In the genomic region with DNA sequence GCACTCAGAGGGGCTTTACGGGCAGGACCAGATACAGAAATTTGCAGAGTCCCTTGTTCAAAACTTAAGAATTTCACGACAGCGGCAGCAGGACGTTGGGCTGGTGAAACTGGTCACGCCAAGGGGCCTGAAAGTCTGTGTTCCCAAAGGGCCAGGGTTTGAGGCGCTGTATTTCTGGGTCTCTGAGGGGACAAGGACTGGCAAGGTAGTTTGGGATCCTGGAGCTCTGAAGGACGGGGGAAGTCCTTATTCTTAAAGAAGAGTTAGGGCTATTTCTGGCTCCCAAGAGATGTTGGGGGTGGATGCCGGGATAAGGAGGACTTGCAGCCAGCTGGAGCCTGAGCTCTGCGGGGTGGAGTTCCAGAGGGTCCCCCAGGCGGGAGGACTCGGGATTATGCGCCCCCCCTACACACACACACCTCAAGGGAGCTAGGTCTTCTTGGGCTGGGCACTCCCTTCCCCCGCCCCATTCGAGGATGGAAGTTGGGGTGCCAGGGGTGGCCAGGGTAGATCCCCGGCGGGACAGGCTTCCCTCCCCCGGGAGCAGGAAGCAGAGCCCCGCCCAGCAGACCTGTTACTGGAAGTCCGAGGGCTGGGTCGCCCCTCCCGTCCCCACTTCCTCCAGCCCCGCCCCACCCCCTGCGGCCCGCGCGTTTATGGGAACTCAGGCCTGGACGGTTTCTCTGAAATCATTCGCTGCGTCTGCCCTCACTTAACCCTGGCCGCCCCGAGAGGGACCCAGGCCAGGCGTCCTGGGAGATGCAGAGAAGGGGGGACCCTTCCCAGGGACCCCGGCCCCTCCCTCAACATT, we compare ENCODE assay signal across 8 cellular contexts. TPM values are rescaled to one million over a fixed set of nuclear protein-coding genes. Genes with fewer than 3 reads are reported as not detected.
DNase-seq lines count a peak whose midpoint lies in the region.

No MANE protein-coding gene starts in this region.

- H3K9me3 Mint-ChIP-seq in CD8-positive, alpha-beta memory T cell = peaks cover 0 to 2% (median 0%) of the 10 kb centered on the region in 5 donors

- no peaks in the 10 kb centered on the region for H3K9me3 ChIP-seq in CD8-positive, alpha-beta memory T cell (ENCODE audit: low read length)
- no peaks in the 10 kb centered on the region for H3K9me3 ChIP-seq in esophagus (ENCODE audit: control insufficient read depth in 2 of 2, insufficient read depth in 1 of 2, low read depth in 1 of 2, low read length in 1 of 2)
- no peaks in the 10 kb centered on the region for H3K9me3 ChIP-seq in muscle layer of duodenum (ENCODE audit: control insufficient read depth in 1 of 2, low read length in 2 of 2)

- DNase-seq in CD8-positive, alpha-beta memory T cell = peak; percentile 25 to 69 (median 54)
- DNase-seq in H4 (ENCODE audit: low spot score) = peak; percentile 81
- DNase-seq in NOMO-1 (lab: John Stamatoyannopoulos, UW; ENCODE audit: unreplicated experiment in 2 of 2) = peak; percentile 64 to 80
- peak; percentile 56 for DNase-seq in activated T-cell treated with anti-CD3 and anti-CD28 coated beads for 1 hour (ENCODE audit: low read depth)
- peak in 5 of 6 experiments; percentile 45 to 69 (median 57) for DNase-seq in stimulated activated naive CD4-positive, alpha-beta T cell (lab: John Stamatoyannopoulos, UW)
- no peak for DNase-seq in NCI-H1694 treated with DMSO at 0.1 percent for 48 hours (lab: John Stamatoyannopoulos, UW)

- H3K27me3 ChIP-seq in CD8-positive, alpha-beta memory T cell (ENCODE audit: insufficient read depth, low read length, poor library complexity, severe bottlenecking) = no peaks in the 10 kb centered on the region
- no peaks in the 10 kb centered on the region for H3K27me3 ChIP-seq in esophagus (ENCODE audit: control insufficient read depth in 1 of 2, insufficient read depth in 2 of 2, low read length in 2 of 2)
- no peaks in the 10 kb centered on the region for H3K27me3 ChIP-seq in muscle layer of duodenum (ENCODE audit: low read depth, low read length)

- no peaks in the 10 kb centered on the region for H3K36me3 ChIP-seq in CD8-positive, alpha-beta memory T cell (ENCODE audit: insufficient read depth, low read length)
- H3K36me3 ChIP-seq in esophagus (ENCODE audit: control insufficient read depth in 2 of 2, insufficient read depth in 2 of 2, low read length in 1 of 2) = peaks cover 4 to 40% of the 10 kb centered on the region in 2 donors
- peaks cover 13 to 44% of the 10 kb centered on the region in 2 donors for H3K36me3 ChIP-seq in muscle layer of duodenum (ENCODE audit: control insufficient read depth in 1 of 2, insufficient read depth in 2 of 2, low read length in 2 of 2)

- H3K4me1 Mint-ChIP-seq in CD8-positive, alpha-beta memory T cell = peaks cover 55 to 76% (median 66%) of the 10 kb centered on the region in 3 donors

- H3K27me3 Mint-ChIP-seq in CD8-positive, alpha-beta memory T cell = peaks cover 0 to 3% of the 10 kb centered on the region in 2 donors

- peak overlapping the region; percentile 89 to 98 (median 94) for H3K4me3 Mint-ChIP-seq in CD8-positive, alpha-beta memory T cell

- CTCF ChIA-PET in CD8-positive, alpha-beta memory T cell (lab: Charles Lee) = interaction anchor here (0.8 to 5.5 kb wide), 5 partner anchors 8 to 804 kb away, joined by 3 to 32 read pairs (median 4); no protein-coding TSS in a partner anchor

- H3K27ac Mint-ChIP-seq in CD8-positive, alpha-beta memory T cell = peak overlapping the region; percentile 96 to 99 (median 98)

- POLR2A ChIA-PET in CD8-positive, alpha-beta memory T cell (lab: Charles Lee) = interaction anchor here (0.5 to 1.3 kb wide), 5 partner anchors 8 to 30 kb away, joined by 3 to 5 read pairs (median 4); no protein-coding TSS in a partner anchor

- H3K27ac ChIP-seq in CD8-positive, alpha-beta memory T cell (ENCODE audit: low read depth, low read length) = peak overlapping the region; percentile 89
- H3K27ac ChIP-seq in esophagus (ENCODE audit: low read depth in 2 of 2, low read length in 1 of 2) = peak overlapping the region; percentile 95 to 98
- H3K27ac ChIP-seq in muscle layer of duodenum (ENCODE audit: low read length) = peak overlapping the region; percentile 99

- peak overlapping the region; percentile 86 for H3K4me3 ChIP-seq in CD8-positive, alpha-beta memory T cell (ENCODE audit: low read length)
- H3K4me3 ChIP-seq in esophagus (ENCODE audit: low read depth in 1 of 2, low read length in 2 of 2) (peak overlapping the region; percentile 41 to 42), muscle layer of duodenum (ENCODE audit: low read depth in 1 of 2, low read length in 2 of 2) (peak overlapping the region; percentile 57 to 74)

- peaks cover 57% of the 10 kb centered on the region for H3K4me1 ChIP-seq in CD8-positive, alpha-beta memory T cell (ENCODE audit: insufficient read depth, low read length)
- peaks cover 4 to 31% of the 10 kb centered on the region in 2 donors for H3K4me1 ChIP-seq in esophagus (ENCODE audit: control insufficient read depth in 2 of 2, insufficient read depth in 2 of 2, low read length in 1 of 2)
- H3K4me1 ChIP-seq in muscle layer of duodenum (ENCODE audit: control insufficient read depth in 1 of 2, insufficient read depth in 2 of 2, low read length in 2 of 2) = peaks cover 27 to 55% of the 10 kb centered on the region in 2 donors

- 2 to 4% methylated on average over 33 of the region's 33 CpGs for whole genome bisulfite sequencing in esophagus, 2 donors

- peaks cover 0 to 68% (median 5%) of the 10 kb centered on the region in 3 donors for H3K36me3 Mint-ChIP-seq in CD8-positive, alpha-beta memory T cell

RNA-seq across cellular contexts. Expression of a gene that starts 5.6 kb away (rescaled TPM):
- 10 to 100 TPM; 30.5 to 33.9 TPM for total RNA-seq in CD8-positive, alpha-beta memory T cell
- polyA plus RNA-seq in CD8-positive, alpha-beta memory T cell = 9.8 TPM
- 7.8 and 11.6 TPM in 2 replicates for total RNA-seq in H4 (2014; rRNA removed; shearing (Covaris generic))
- 100 to 1,000 TPM in 1 of 2 donors, 10 to 100 TPM in 1; 64.5 to 107 TPM for polyA plus RNA-seq in esophagus

RNA-seq across cellular contexts. Expression of a gene that starts 23.6 kb away (rescaled TPM):
- total RNA-seq in CD8-positive, alpha-beta memory T cell = not detected
- not detected for polyA plus RNA-seq in CD8-positive, alpha-beta memory T cell
- not detected in 2 replicates for total RNA-seq in H4 (2014; rRNA removed; shearing (Covaris generic))
- polyA plus RNA-seq in esophagus = 10 to 100 TPM; 35.0 to 39.4 TPM

RNA-seq across cellular contexts. Expression of a gene that starts 54.8 kb away (rescaled TPM):
- not detected for total RNA-seq in CD8-positive, alpha-beta memory T cell
- not detected for polyA plus RNA-seq in CD8-positive, alpha-beta memory T cell
- total RNA-seq in H4 (2014; rRNA removed; shearing (Covaris generic)) = 5.8 and 6.2 TPM in 2 replicates
- 10 to 100 TPM; 18.0 to 22.1 TPM for polyA plus RNA-seq in esophagus

RNA-seq across cellular contexts. Expression of a gene that starts 55.2 kb away (rescaled TPM):
- not detected for total RNA-seq in CD8-positive, alpha-beta memory T cell
- polyA plus RNA-seq in CD8-positive, alpha-beta memory T cell = not detected
- total RNA-seq in H4 (2014; rRNA removed; shearing (Covaris generic)) = not detected in 2 replicates
- polyA plus RNA-seq in esophagus = under 1 TPM in 1 of 2 donors, not detected in 1; 0.16 TPM
